Comparison of ENCODE assay signal across 1 cellular context in the genomic region with DNA sequence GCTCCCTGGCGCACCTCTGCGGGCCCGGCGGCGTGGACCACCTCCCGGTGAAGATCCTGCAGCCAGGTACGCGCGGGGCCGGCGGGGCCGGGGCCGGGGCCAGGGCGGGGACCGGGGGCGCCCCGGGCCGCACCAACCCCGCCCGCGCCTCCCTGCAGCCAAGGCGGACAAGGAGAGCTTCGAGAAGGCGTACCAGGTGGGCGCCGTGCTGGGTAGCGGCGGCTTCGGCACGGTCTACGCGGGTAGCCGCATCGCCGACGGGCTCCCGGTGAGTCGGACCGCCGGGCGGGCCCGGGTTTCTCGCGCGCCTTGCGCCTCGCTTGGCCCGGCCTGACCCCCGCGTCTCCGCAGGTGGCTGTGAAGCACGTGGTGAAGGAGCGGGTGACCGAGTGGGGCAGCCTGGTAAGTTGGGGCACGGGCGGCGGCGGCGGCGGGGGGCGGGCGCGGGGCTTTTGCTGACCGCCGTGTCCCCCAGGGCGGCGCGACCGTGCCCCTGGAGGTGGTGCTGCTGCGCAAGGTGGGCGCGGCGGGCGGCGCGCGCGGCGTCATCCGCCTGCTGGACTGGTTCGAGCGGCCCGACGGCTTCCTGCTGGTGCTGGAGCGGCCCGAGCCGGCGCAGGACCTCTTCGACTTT.
TF ChIP-seq lines count a peak whose summit lies in the region.

No MANE protein-coding gene starts in this region.

TF ChIP-seq in K562, 482 proteins besides CTCF, POLR2A, EP300 and RAD21:
- TF ChIP-seq L3MBTL2 (IDR thresholded peaks at IDR 0.05) (peak; percentile 40; the same call in 1 of the 2 replicates), SIRT6 (IDR thresholded peaks at IDR 0.05; ENCODE audit: low read depth, low read length) (no peak), SOX6 (IDR thresholded peaks at IDR 0.05) (no peak), ZSCAN29 (IDR thresholded peaks at IDR 0.05) (peak; percentile 72), U2AF1 (optimal IDR thresholded peaks at IDR 0.05; ENCODE audit: low read depth, low read length) (peak; percentile 12), CBFA2T2 (conservative IDR thresholded peaks at IDR 0.05) (no peak), CHD1 (IDR thresholded peaks at IDR 0.05; ENCODE audit: low read length) (peak; percentile 23), FIP1L1 (IDR thresholded peaks at IDR 0.05; ENCODE audit: low read depth, low read length, poor library complexity, severe bottlenecking) (peak; percentile 22), HMGN3 (IDR thresholded peaks at IDR 0.05; ENCODE audit: borderline replicate concordance, extremely low read depth, insufficient read length, low read depth, low read length) (peak; percentile 2), MYC (IDR thresholded peaks at IDR 0.05; ENCODE audit: low read depth, low read length) (0 out of 2 replicates have a peak, but pooled peaks have one; percentile 5), MYC (CRISPR knock-in tag; IDR thresholded peaks at IDR 0.05; ENCODE audit: borderline replicate concordance, low read depth) (no peak)
- TF ChIP-seq, protein P1, sequence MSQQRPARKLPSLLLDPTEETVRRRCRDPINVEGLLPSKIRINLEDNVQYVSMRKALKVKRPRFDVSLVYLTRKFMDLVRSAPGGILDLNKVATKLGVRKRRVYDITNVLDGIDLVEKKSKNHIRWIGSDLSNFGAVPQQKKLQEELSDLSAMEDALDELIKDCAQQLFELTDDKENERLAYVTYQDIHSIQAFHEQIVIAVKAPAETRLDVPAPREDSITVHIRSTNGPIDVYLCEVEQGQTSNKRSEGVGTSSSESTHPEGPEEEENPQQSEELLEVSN (IDR thresholded peaks at IDR 0.05; ENCODE audit: borderline replicate concordance in 1 of 2, extremely low read depth in 1 of 2, insufficient read depth in 1 of 2, insufficient read length in 1 of 2, low read depth in 1 of 2, low read length in 1 of 2, poor library complexity in 1 of 2, severe bottlenecking in 1 of 2), result peak; percentile 44 to 45
- TF ChIP-seq, protein P2, sequence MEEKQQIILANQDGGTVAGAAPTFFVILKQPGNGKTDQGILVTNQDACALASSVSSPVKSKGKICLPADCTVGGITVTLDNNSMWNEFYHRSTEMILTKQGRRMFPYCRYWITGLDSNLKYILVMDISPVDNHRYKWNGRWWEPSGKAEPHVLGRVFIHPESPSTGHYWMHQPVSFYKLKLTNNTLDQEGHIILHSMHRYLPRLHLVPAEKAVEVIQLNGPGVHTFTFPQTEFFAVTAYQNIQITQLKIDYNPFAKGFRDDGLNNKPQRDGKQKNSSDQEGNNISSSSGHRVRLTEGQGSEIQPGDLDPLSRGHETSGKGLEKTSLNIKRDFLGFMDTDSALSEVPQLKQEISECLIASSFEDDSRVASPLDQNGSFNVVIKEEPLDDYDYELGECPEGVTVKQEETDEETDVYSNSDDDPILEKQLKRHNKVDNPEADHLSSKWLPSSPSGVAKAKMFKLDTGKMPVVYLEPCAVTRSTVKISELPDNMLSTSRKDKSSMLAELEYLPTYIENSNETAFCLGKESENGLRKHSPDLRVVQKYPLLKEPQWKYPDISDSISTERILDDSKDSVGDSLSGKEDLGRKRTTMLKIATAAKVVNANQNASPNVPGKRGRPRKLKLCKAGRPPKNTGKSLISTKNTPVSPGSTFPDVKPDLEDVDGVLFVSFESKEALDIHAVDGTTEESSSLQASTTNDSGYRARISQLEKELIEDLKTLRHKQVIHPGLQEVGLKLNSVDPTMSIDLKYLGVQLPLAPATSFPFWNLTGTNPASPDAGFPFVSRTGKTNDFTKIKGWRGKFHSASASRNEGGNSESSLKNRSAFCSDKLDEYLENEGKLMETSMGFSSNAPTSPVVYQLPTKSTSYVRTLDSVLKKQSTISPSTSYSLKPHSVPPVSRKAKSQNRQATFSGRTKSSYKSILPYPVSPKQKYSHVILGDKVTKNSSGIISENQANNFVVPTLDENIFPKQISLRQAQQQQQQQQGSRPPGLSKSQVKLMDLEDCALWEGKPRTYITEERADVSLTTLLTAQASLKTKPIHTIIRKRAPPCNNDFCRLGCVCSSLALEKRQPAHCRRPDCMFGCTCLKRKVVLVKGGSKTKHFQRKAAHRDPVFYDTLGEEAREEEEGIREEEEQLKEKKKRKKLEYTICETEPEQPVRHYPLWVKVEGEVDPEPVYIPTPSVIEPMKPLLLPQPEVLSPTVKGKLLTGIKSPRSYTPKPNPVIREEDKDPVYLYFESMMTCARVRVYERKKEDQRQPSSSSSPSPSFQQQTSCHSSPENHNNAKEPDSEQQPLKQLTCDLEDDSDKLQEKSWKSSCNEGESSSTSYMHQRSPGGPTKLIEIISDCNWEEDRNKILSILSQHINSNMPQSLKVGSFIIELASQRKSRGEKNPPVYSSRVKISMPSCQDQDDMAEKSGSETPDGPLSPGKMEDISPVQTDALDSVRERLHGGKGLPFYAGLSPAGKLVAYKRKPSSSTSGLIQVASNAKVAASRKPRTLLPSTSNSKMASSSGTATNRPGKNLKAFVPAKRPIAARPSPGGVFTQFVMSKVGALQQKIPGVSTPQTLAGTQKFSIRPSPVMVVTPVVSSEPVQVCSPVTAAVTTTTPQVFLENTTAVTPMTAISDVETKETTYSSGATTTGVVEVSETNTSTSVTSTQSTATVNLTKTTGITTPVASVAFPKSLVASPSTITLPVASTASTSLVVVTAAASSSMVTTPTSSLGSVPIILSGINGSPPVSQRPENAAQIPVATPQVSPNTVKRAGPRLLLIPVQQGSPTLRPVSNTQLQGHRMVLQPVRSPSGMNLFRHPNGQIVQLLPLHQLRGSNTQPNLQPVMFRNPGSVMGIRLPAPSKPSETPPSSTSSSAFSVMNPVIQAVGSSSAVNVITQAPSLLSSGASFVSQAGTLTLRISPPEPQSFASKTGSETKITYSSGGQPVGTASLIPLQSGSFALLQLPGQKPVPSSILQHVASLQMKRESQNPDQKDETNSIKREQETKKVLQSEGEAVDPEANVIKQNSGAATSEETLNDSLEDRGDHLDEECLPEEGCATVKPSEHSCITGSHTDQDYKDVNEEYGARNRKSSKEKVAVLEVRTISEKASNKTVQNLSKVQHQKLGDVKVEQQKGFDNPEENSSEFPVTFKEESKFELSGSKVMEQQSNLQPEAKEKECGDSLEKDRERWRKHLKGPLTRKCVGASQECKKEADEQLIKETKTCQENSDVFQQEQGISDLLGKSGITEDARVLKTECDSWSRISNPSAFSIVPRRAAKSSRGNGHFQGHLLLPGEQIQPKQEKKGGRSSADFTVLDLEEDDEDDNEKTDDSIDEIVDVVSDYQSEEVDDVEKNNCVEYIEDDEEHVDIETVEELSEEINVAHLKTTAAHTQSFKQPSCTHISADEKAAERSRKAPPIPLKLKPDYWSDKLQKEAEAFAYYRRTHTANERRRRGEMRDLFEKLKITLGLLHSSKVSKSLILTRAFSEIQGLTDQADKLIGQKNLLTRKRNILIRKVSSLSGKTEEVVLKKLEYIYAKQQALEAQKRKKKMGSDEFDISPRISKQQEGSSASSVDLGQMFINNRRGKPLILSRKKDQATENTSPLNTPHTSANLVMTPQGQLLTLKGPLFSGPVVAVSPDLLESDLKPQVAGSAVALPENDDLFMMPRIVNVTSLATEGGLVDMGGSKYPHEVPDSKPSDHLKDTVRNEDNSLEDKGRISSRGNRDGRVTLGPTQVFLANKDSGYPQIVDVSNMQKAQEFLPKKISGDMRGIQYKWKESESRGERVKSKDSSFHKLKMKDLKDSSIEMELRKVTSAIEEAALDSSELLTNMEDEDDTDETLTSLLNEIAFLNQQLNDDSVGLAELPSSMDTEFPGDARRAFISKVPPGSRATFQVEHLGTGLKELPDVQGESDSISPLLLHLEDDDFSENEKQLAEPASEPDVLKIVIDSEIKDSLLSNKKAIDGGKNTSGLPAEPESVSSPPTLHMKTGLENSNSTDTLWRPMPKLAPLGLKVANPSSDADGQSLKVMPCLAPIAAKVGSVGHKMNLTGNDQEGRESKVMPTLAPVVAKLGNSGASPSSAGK (IDR thresholded peaks at IDR 0.05), result peak; percentile 36; the same call in 1 of the 2 replicates
